ENCODE assay signal across 1 cellular context in the genomic region with DNA sequence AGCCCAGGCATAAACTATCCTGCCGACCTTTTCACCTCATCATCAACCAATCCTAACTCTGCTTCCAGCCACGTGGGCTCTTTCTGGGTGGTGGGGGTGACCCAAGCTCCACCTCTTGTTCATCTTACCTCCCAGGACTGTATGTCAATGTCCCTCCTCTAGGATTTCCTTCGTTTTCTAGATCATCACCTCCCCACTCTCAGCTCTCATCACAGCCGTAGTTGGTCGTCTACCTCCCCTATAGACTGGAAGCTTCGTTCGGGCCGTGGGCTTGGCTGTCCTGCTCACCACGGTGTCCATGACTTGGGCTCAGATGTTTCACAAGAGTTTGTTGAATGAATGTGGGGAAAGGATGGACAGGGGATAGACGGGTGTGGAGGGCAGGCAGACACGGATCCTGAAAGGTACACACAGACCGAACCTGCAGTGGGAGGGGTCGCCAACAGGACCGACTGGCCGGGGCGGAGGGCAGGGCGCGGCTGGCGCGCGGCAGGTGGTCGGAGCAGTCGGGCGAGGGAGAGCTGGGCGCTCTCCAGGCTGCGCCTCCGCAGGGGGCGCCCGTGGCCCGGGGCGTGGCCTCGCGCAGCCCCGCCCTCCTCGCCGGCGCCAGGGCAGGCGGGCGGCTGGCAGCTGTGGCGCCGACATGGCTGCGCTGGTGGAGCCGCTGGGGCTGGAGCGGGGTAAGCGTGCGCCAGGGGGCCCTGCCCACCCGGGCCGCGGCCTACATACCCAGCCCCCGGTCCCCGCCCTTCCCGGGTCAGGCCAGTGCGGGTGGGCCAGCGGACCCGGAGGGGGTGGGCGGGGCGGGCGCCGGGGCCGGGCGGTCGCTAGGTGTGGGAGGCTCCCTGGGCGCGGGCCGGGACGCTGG.
TF ChIP-seq lines count a peak whose summit lies in the region.

A gene with protein sequence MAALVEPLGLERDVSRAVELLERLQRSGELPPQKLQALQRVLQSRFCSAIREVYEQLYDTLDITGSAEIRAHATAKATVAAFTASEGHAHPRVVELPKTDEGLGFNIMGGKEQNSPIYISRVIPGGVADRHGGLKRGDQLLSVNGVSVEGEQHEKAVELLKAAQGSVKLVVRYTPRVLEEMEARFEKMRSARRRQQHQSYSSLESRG (plus strand): TSS at position 609 of the 868 bp plus-strand sequence. CDS start 35 bp downstream, at position 644.

TF ChIP-seq in A549, 52 proteins besides CTCF, POLR2A, EP300 and RAD21 (continued from another document):
- TF ChIP-seq HMGXB4 (CRISPR knock-in tag; IDR thresholded peaks at IDR 0.05; ENCODE audit: borderline replicate concordance), result no peak
- peak; percentile 66; the same call in 1 of the 2 replicates for TF ChIP-seq EHF (CRISPR knock-in tag; IDR thresholded peaks at IDR 0.05)
- no peak for TF ChIP-seq CBX8 (IDR thresholded peaks at IDR 0.05)
- TF ChIP-seq GATA3 (IDR thresholded peaks at IDR 0.05; ENCODE audit: borderline replicate concordance), result no peak
- TF ChIP-seq KDM5A (IDR thresholded peaks at IDR 0.05), result no peak
- TF ChIP-seq, protein P1, sequence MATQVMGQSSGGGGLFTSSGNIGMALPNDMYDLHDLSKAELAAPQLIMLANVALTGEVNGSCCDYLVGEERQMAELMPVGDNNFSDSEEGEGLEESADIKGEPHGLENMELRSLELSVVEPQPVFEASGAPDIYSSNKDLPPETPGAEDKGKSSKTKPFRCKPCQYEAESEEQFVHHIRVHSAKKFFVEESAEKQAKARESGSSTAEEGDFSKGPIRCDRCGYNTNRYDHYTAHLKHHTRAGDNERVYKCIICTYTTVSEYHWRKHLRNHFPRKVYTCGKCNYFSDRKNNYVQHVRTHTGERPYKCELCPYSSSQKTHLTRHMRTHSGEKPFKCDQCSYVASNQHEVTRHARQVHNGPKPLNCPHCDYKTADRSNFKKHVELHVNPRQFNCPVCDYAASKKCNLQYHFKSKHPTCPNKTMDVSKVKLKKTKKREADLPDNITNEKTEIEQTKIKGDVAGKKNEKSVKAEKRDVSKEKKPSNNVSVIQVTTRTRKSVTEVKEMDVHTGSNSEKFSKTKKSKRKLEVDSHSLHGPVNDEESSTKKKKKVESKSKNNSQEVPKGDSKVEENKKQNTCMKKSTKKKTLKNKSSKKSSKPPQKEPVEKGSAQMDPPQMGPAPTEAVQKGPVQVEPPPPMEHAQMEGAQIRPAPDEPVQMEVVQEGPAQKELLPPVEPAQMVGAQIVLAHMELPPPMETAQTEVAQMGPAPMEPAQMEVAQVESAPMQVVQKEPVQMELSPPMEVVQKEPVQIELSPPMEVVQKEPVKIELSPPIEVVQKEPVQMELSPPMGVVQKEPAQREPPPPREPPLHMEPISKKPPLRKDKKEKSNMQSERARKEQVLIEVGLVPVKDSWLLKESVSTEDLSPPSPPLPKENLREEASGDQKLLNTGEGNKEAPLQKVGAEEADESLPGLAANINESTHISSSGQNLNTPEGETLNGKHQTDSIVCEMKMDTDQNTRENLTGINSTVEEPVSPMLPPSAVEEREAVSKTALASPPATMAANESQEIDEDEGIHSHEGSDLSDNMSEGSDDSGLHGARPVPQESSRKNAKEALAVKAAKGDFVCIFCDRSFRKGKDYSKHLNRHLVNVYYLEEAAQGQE (IDR thresholded peaks at IDR 0.05), result no peak
- TF ChIP-seq NPAS2 (CRISPR knock-in tag; IDR thresholded peaks at IDR 0.05; ENCODE audit: borderline replicate concordance), result no peak
- TF ChIP-seq, protein P2, sequence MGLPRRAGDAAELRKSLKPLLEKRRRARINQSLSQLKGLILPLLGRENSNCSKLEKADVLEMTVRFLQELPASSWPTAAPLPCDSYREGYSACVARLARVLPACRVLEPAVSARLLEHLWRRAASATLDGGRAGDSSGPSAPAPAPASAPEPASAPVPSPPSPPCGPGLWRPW (IDR thresholded peaks at IDR 0.05), result no peak
- TF ChIP-seq, protein P3, sequence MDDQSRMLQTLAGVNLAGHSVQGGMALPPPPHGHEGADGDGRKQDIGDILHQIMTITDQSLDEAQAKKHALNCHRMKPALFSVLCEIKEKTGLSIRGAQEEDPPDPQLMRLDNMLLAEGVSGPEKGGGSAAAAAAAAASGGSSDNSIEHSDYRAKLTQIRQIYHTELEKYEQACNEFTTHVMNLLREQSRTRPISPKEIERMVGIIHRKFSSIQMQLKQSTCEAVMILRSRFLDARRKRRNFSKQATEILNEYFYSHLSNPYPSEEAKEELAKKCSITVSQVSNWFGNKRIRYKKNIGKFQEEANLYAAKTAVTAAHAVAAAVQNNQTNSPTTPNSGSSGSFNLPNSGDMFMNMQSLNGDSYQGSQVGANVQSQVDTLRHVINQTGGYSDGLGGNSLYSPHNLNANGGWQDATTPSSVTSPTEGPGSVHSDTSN (IDR thresholded peaks at IDR 0.05), result no peak
- TF ChIP-seq RNF2 (IDR thresholded peaks at IDR 0.05; ENCODE audit: borderline replicate concordance, low read depth), result no peak
- TF ChIP-seq JUN (IDR thresholded peaks at IDR 0.05), result peak in 1 of 2 experiments; percentile 76; a peak in 2 of 5 replicates
- TF ChIP-seq CHD4 (IDR thresholded peaks at IDR 0.05; ENCODE audit: borderline replicate concordance), result no peak
- TF ChIP-seq RFX5 (IDR thresholded peaks at IDR 0.05), result no peak
- no peak for TF ChIP-seq KDM1A (IDR thresholded peaks at IDR 0.05; ENCODE audit: low read depth)
- 0 out of 2 replicates have a peak, but pooled peaks have one; percentile 39 for TF ChIP-seq HOXB5 (CRISPR knock-in tag; IDR thresholded peaks at IDR 0.05)
- no peak for TF ChIP-seq HEYL (CRISPR knock-in tag; IDR thresholded peaks at IDR 0.05)
- TF ChIP-seq MAX (IDR thresholded peaks at IDR 0.05), result peak; percentile 83
- TF ChIP-seq ZNF302 (CRISPR knock-in tag; IDR thresholded peaks at IDR 0.05), result no peak
- TF ChIP-seq FOSL2 (IDR thresholded peaks at IDR 0.05), result no peak
- no peak for TF ChIP-seq FOSL2 (CRISPR knock-in tag; IDR thresholded peaks at IDR 0.05)
- no peak for TF ChIP-seq MYC (IDR thresholded peaks at IDR 0.05; ENCODE audit: borderline replicate concordance, low read length)
- no peak for TF ChIP-seq NFE2L2 (conservative IDR thresholded peaks at IDR 0.05; ENCODE audit: low read length)
- no peak for TF ChIP-seq RCOR1 (IDR thresholded peaks at IDR 0.05; ENCODE audit: low read depth, low read length)
- TF ChIP-seq FOSB (CRISPR knock-in tag; IDR thresholded peaks at IDR 0.05), result no peak
- no peak for TF ChIP-seq MAFK (IDR thresholded peaks at IDR 0.05; ENCODE audit: partially characterized antibody)
- no peak for TF ChIP-seq ZSCAN20 (CRISPR knock-in tag; IDR thresholded peaks at IDR 0.05)
- TF ChIP-seq HOXB13 (CRISPR knock-in tag; IDR thresholded peaks at IDR 0.05; ENCODE audit: low read depth), result no peak
- no peak for TF ChIP-seq CBX2 (IDR thresholded peaks at IDR 0.05; ENCODE audit: borderline replicate concordance, low read depth)
- TF ChIP-seq, protein P4, sequence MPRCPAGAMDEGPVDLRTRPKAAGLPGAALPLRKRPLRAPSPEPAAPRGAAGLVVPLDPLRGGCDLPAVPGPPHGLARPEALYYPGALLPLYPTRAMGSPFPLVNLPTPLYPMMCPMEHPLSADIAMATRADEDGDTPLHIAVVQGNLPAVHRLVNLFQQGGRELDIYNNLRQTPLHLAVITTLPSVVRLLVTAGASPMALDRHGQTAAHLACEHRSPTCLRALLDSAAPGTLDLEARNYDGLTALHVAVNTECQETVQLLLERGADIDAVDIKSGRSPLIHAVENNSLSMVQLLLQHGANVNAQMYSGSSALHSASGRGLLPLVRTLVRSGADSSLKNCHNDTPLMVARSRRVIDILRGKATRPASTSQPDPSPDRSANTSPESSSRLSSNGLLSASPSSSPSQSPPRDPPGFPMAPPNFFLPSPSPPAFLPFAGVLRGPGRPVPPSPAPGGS (IDR thresholded peaks at IDR 0.05), result peak; percentile 34; the same call in 1 of the 3 replicates
- no peak; the same call in none of the 3 replicates for TF ChIP-seq SMC3 (IDR thresholded peaks at IDR 0.05)
- no peak for TF ChIP-seq RARB (CRISPR knock-in tag; IDR thresholded peaks at IDR 0.05)
- TF ChIP-seq PHF8 (IDR thresholded peaks at IDR 0.05; ENCODE audit: borderline replicate concordance, low read depth), result no peak
- TF ChIP-seq NR3C1 (IDR thresholded peaks at IDR 0.05), result no peak
- TF ChIP-seq CEBPB (IDR thresholded peaks at IDR 0.05), result peak; percentile 16 to 74; a peak in 2 of 4 replicates
- TF ChIP-seq ATOH8 (CRISPR knock-in tag; IDR thresholded peaks at IDR 0.05; ENCODE audit: low read depth), result 0 out of 2 replicates have a peak, but pooled peaks have one; percentile 76
